8 cellular contexts compared by ENCODE assay signal in genomic region chr3:28241221-28242160, GRCh38. TPM values are rescaled to one million over a fixed set of nuclear protein-coding genes. Genes with fewer than 3 reads are reported as not detected.
DNase-seq lines count a peak whose midpoint lies in the region; TF ChIP-seq lines count a peak whose summit lies in the region.

Gene CMC1 (plus strand): TSS chr3:28241619. CDS start chr3:28241794, 175 bp downstream.

- H3K4ac ChIP-seq in neuronal stem cell (ENCODE audit: low read length), result no peak within 1 kb of the TSS

- H3K79me1 ChIP-seq in neuronal stem cell (ENCODE audit: low read depth, low read length), result no peaks in the 10 kb centered on the region

- POLR2A ChIA-PET in HEK293T (lab: Yijun Ruan, JAX), result interaction anchor here (0.7 to 1.3 kb wide), 5 partner anchors 12 to 518 kb away, joined by 3 to 6 read pairs (median 3); partner anchors contain the start of genes AZI2 and ZCWPW2

- no peak within 1 kb of the TSS for H2AK5ac ChIP-seq in neuronal stem cell (ENCODE audit: low read depth, low read length)

- no peak within 1 kb of the TSS for H4K91ac ChIP-seq in neuronal stem cell (ENCODE audit: low read depth, low read length, poor library complexity)

- CTCF ChIA-PET in HEK293T (lab: Yijun Ruan, JAX), result no interaction called here

- peak within 1 kb of the TSS; percentile 97 for H2AFZ ChIP-seq in neuronal stem cell (ENCODE audit: low read length)

- H2BK15ac ChIP-seq in neuronal stem cell (ENCODE audit: low read length), result no peak within 1 kb of the TSS

- H2BK12ac ChIP-seq in neuronal stem cell (ENCODE audit: low read length), result no peak within 1 kb of the TSS

- H3K27ac ChIP-seq in neuronal stem cell (replicated peaks; ENCODE audit: low read length), result peak within 1 kb of the TSS; percentile 47

- H4K8ac ChIP-seq in neuronal stem cell (ENCODE audit: low read depth, low read length), result no peak within 1 kb of the TSS

- H3K27me3 ChIP-seq in neuronal stem cell (ENCODE audit: control insufficient read depth in 3 of 3, insufficient read depth in 3 of 3, low read depth in 1 of 3, low read length in 3 of 3), result no peaks in the 10 kb centered on the region

- peaks cover 4% of the 10 kb centered on the region in 2 donors for H3K4me1 ChIP-seq in neuronal stem cell (ENCODE audit: control insufficient read depth in 2 of 2, insufficient read depth in 1 of 2, low read depth in 1 of 2, low read length in 2 of 2)

- H3K9ac ChIP-seq in neuronal stem cell (ENCODE audit: low read depth, low read length, poor library complexity), result peak within 1 kb of the TSS; percentile 78

- WGBS in neuronal stem cell (ENCODE audit: extremely low coverage in 2 of 2, insufficient read length in 2 of 2, insufficient replicate concordance in 1 of 2), 2 donors, result no CpG with 5 or more reads among the region's 68 CpGs

- in situ Hi-C loops in SK-MEL-5 (cut with HindIII; ENCODE audit: low pct_unique_long_range_greater_than_20kb, low sequenced_read_pairs), result no loop called here

- peak within 1 kb of the TSS; percentile 76 for H3K18ac ChIP-seq in neuronal stem cell (ENCODE audit: low read length)

- H3K23ac ChIP-seq in neuronal stem cell (ENCODE audit: low read depth, low read length, poor library complexity), result peak within 1 kb of the TSS; percentile 90

- H3K36me3 ChIP-seq in neuronal stem cell (replicated peaks in 1 of 2; ENCODE audit: control insufficient read depth in 2 of 2, insufficient read depth in 2 of 2, low read length in 2 of 2), result no peaks in the 10 kb centered on the region

- no peak within 1 kb of the TSS for H2BK120ac ChIP-seq in neuronal stem cell (ENCODE audit: low read depth, low read length)

- no peak within 1 kb of the TSS for H3K14ac ChIP-seq in neuronal stem cell (ENCODE audit: low read length)

- H2BK5ac ChIP-seq in neuronal stem cell (ENCODE audit: low read length), result no peak within 1 kb of the TSS

- H3K4me2 ChIP-seq in neuronal stem cell (ENCODE audit: insufficient read depth, low read length, poor library complexity, severe bottlenecking), result peak within 1 kb of the TSS; percentile 54

- DNase-seq in GF-D8 (lab: John Stamatoyannopoulos, UW), result peak; percentile 91
- DNase-seq in HEK293T (ENCODE audit: extremely low spot score), result peak; percentile 94
- peak; percentile 97 for DNase-seq in MV-4-11 (lab: John Stamatoyannopoulos, UW)
- peak; percentile 97 for DNase-seq in SK-MEL-5 (ENCODE audit: low read depth, low spot score)
- peak; percentile 95 for DNase-seq in activated naive CD4-positive, alpha-beta T cell treated with Interleukin-2 at 50 U/mL for 16 hours
- DNase-seq in foreskin melanocyte, result peak; percentile 92
- peak; percentile 93 for DNase-seq in neuronal stem cell (ENCODE audit: low spot score)

- no peaks in the 10 kb centered on the region for H3K9me3 ChIP-seq in neuronal stem cell (replicated peaks in 1 of 2; ENCODE audit: control insufficient read depth in 2 of 2, insufficient read depth in 1 of 2, low read depth in 1 of 2, low read length in 2 of 2)

- TF ChIP-seq CTCF in subcutaneous adipose tissue (IDR thresholded peaks at IDR 0.05; ENCODE audit: low read depth), result no peak

- H3K4me3 ChIP-seq in neuronal stem cell (ENCODE audit: low read length in 2 of 2), result peak within 1 kb of the TSS; percentile 73 to 86

TF ChIP-seq in HEK293T, 16 proteins besides CTCF, POLR2A, EP300 and RAD21:
- TF ChIP-seq SUZ12 (IDR thresholded peaks at IDR 0.05) (no peak), FOXK2 (IDR thresholded peaks at IDR 0.05) (no peak), ELF4 (IDR thresholded peaks at IDR 0.05) (peak; percentile 49; the same call in 1 of the 2 replicates), SP1 (IDR thresholded peaks at IDR 0.05) (no peak), FOXA1 (IDR thresholded peaks at IDR 0.05) (no peak), NFRKB (IDR thresholded peaks at IDR 0.05) (no peak), FOXM1 (IDR thresholded peaks at IDR 0.05; ENCODE audit: borderline replicate concordance) (no peak), ARNT (IDR thresholded peaks at IDR 0.05) (no peak), LEF1 (IDR thresholded peaks at IDR 0.05; ENCODE audit: borderline replicate concordance) (no peak), L3MBTL2 (conservative IDR thresholded peaks at IDR 0.05) (peak; percentile 99), PKNOX1 (IDR thresholded peaks at IDR 0.05) (no peak), TARDBP (IDR thresholded peaks at IDR 0.05) (no peak), ZNF384 (IDR thresholded peaks at IDR 0.05) (no peak), BHLHE40 (IDR thresholded peaks at IDR 0.05; ENCODE audit: borderline replicate concordance) (no peak), CTBP1 (IDR thresholded peaks at IDR 0.05; ENCODE audit: borderline replicate concordance) (no peak), HDGF (IDR thresholded peaks at IDR 0.05; ENCODE audit: borderline replicate concordance) (peak; percentile 74; the same call in 1 of the 2 replicates)

RNA-seq across cellular contexts. Expression of gene CMC1, which starts in this region (rescaled TPM):
- total RNA-seq in SK-MEL-5 (2014; rRNA removed; shearing (Covaris generic)), result 18.8 and 21.3 TPM in 2 replicates
- polyA plus RNA-seq in SK-MEL-5 (2015; cell fraction: cytosol; rRNA removed), result 23.6 and 32.8 TPM in 2 replicates
- polyA plus RNA-seq in SK-MEL-5 (2015; cell fraction: nucleus; rRNA removed), result 24.8 and 29.2 TPM in 2 replicates
- 63.7 TPM for polyA plus RNA-seq in neuronal stem cell (2013, experiment 1 of 2)
- 63.2 TPM for polyA plus RNA-seq in neuronal stem cell (2013, experiment 2 of 2)
- total RNA-seq in subcutaneous adipose tissue, result 10 to 100 TPM; 10.9 to 17.6 (median 13.8) TPM

Comparison
In these comparisons a context has a peak if more than half of its experiments do, and no peak if none do; other contexts are left out.
1. Peak in every context shown above with its lines: DNase-seq, H3K4me3 ChIP-seq and H3K27ac ChIP-seq.